ENCODE assay signal across 24 cellular contexts in the genomic region with DNA sequence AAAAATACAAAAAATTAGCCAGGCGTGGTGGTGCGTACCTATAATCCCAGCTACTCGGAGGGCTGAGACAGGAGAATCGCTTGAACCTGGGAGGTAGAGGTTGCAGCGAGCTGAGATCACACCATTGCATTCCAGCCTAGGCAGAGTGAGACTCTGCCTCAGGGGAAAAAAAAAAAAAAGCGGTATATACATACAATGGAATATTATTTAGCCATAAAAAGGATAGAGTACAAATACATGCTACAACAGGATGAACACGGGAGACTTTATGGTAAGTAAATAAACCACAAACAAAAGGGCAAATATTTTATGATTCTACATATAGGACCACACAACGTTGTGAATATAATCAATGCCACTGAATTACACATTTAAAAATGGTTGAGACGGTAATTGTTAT.
"Had no signal": no experiment of that assay in that cellular context is flagged by ENCODE, and none has a peak within 500 bp of the region (broad histone marks: within the 10 kb centered on the region; RNA-seq: fewer than 3 reads in every experiment).

No MANE protein-coding gene starts in this region.

- ATAC-seq: effector memory CD8-positive, alpha-beta T cell; esophagus mucosa; foreskin keratinocyte; gastrocnemius medialis; gastroesophageal sphincter; heart left ventricle; heart right ventricle had no signal

- H3K9me3 ChIP-seq: colonic mucosa, esophagus muscularis mucosa, gastrocnemius medialis, gastroesophageal sphincter, heart left ventricle, heart right ventricle had no signal

- H3K27me3 ChIP-seq: colonic mucosa, dorsolateral prefrontal cortex, esophagus muscularis mucosa, esophagus squamous epithelium, foreskin keratinocyte, gastrocnemius medialis, gastroesophageal sphincter, heart left ventricle, heart right ventricle had no signal

- H3K36me3 ChIP-seq: colonic mucosa, esophagus squamous epithelium, gastrocnemius medialis, gastroesophageal sphincter, heart left ventricle had no signal

- H3K27me3 Mint-ChIP-seq: dendritic cell treated with granulocyte-macrophage colony-stimulating factor and Interleukin-4, amounts not matched to agents 40 ng/mL and 50 ng/mL, for 4 days; effector memory CD8-positive, alpha-beta T cell had no signal

- DNase-seq: colonic mucosa; cortex of kidney; dermis blood vessel endothelial cell; dorsolateral prefrontal cortex; effector CD4-positive, alpha-beta T cell; effector CD8-positive, alpha-beta T cell; effector memory CD4-positive, alpha-beta T cell; effector memory CD8-positive, alpha-beta T cell; endodermal cell; erythroblast; esophagus squamous epithelium; foreskin keratinocyte; foreskin melanocyte; gastrocnemius medialis; glutamatergic neuron; head of caudate nucleus; heart left ventricle; heart right ventricle had no signal

- H3K9me3 Mint-ChIP-seq: dendritic cell treated with granulocyte-macrophage colony-stimulating factor and Interleukin-4, amounts not matched to agents 40 ng/mL and 50 ng/mL, for 4 days; effector memory CD8-positive, alpha-beta T cell; endodermal cell had no signal

- H3K4me3 Mint-ChIP-seq: dendritic cell treated with granulocyte-macrophage colony-stimulating factor and Interleukin-4, amounts not matched to agents 40 ng/mL and 50 ng/mL, for 4 days; effector memory CD8-positive, alpha-beta T cell; endodermal cell had no signal

- H3K27ac Mint-ChIP-seq: dendritic cell treated with granulocyte-macrophage colony-stimulating factor and Interleukin-4, amounts not matched to agents 40 ng/mL and 50 ng/mL, for 4 days; effector memory CD8-positive, alpha-beta T cell; endodermal cell had no signal

- H3K4me3 ChIP-seq: colonic mucosa, coronary artery, dorsolateral prefrontal cortex, esophagus muscularis mucosa, esophagus squamous epithelium, gastrocnemius medialis, gastroesophageal sphincter, heart left ventricle, heart right ventricle had no signal

- H3K27ac ChIP-seq: colonic mucosa, coronary artery, dorsolateral prefrontal cortex, epithelial cell of prostate, esophagus muscularis mucosa, esophagus squamous epithelium, foreskin keratinocyte, gastrocnemius medialis, gastroesophageal sphincter, heart left ventricle, heart right ventricle had no signal
